8 cellular contexts compared by ENCODE assay signal in genomic region chr21:39373634-39374033, GRCh38. TPM values are rescaled to one million over a fixed set of nuclear protein-coding genes. Genes with fewer than 3 reads are reported as not detected.
A peak's percentile ranks its signal among the peaks of the same experiment; 100 is the strongest.
DNase-seq lines count a peak whose midpoint lies in the region; ATAC-seq and TF ChIP-seq lines count a peak whose summit lies in the region.

No MANE protein-coding gene starts in this region.

- POLR2A ChIA-PET in Caco-2 (lab: Charles Lee) = interaction anchor here (1.0 kb wide), 1 partner anchor 14 kb away, joined by 8 read pairs; no protein-coding TSS in a partner anchor
- POLR2A ChIA-PET in HCT116 (lab: Charles Lee) = interaction anchor here (0.8 to 0.9 kb wide), 2 partner anchors 14 to 24 kb away, joined by 3 read pairs; partner anchors contain the start of gene HMGN1
- POLR2A ChIA-PET in RWPE1 (lab: Yijun Ruan, JAX; ENCODE audit: low non-redundant PET) = no interaction called here

- H3K4me3 ChIP-seq in Caco-2 (ENCODE audit: low read depth, low read length) = no peak overlapping the region
- H3K4me3 ChIP-seq in HCT116 (replicated peaks in 1 of 2; ENCODE audit: low read depth in 1 of 2, low read length in 2 of 2) = no peak overlapping the region
- no peak overlapping the region for H3K4me3 ChIP-seq in Peyer's patch

- no peak overlapping the region for H3K9ac ChIP-seq in HCT116 (ENCODE audit: low read length)

- H3K27me3 ChIP-seq in Caco-2 (replicated peaks; ENCODE audit: control insufficient read depth, insufficient read depth, low read length) = no peaks in the 10 kb centered on the region
- no peaks in the 10 kb centered on the region for H3K27me3 ChIP-seq in HCT116 (ENCODE audit: insufficient read depth, low read length)
- H3K27me3 ChIP-seq in foreskin keratinocyte = no peaks in the 10 kb centered on the region
- H3K27me3 ChIP-seq in Peyer's patch = no peaks in the 10 kb centered on the region

- DNase-seq in Caco-2 (peak; percentile 56), HCT116 (ENCODE audit: low read depth, low spot score) (no peak), RWPE1 (ENCODE audit: low spot score) (peak; percentile 30), foreskin keratinocyte (peak in 1 of 2 donors; percentile 48), Peyer's patch (no peak), activated gamma-delta T cell treated with Interleukin-2 at 50 U/mL for 16 hours (no peak)
- no peak for DNase-seq in T-helper 2 cell treated with Interferon-gamma antibody and Interleukin-4, amounts not matched to agents 5 μg/mL and 100 μg/mL, for 36 hours (ENCODE audit: low spot score)

- no peak for TF ChIP-seq POLR2A in HCT116 (IDR thresholded peaks at IDR 0.05; ENCODE audit: borderline replicate concordance, extremely low read depth, insufficient read depth, insufficient read length)
- no peak for TF ChIP-seq POLR2A in Peyer's patch (IDR thresholded peaks at IDR 0.05)

- no TSS peak for BruUV-seq in Caco-2 (replicated peaks; lab: Mats Ljungman, UMichigan)
- no TSS peak for BruUV-seq in HCT116 (replicated peaks; lab: Mats Ljungman, UMichigan)

- H2AFZ ChIP-seq in HCT116 (ENCODE audit: low read depth, low read length, poor library complexity, severe bottlenecking) = peak overlapping the region; percentile 51

- H3K36me3 Mint-ChIP-seq in Caco-2 (ENCODE audit: insufficient read depth, unreplicated experiment) = no peaks in the 10 kb centered on the region
- no peaks in the 10 kb centered on the region for H3K36me3 Mint-ChIP-seq in T-helper 2 cell treated with Interferon-gamma antibody and Interleukin-4, amounts not matched to agents 5 μg/mL and 100 μg/mL, for 36 hours (ENCODE audit: low read depth)

- RAD21 ChIA-PET in HCT116 (lab: Charles Lee; ENCODE audit: low non-redundant PET in 1 of 2, low total read pairs in 2 of 2, uncharacterized antibody in 2 of 2, unreplicated experiment in 2 of 2) = no interaction called here

- CTCF ChIA-PET in Caco-2 (lab: Charles Lee) (interaction anchor here (0.6 to 2.2 kb wide), 9 partner anchors 11 to 72 kb away, joined by 3 to 44 read pairs (median 5); partner anchors contain the start of gene LCA5L), HCT116 (lab: Charles Lee) (interaction anchor here (0.8 to 1.0 kb wide), 3 partner anchors 11 to 14 kb away, joined by 3 read pairs; no protein-coding TSS in a partner anchor), RWPE1 (lab: Yijun Ruan, JAX) (interaction anchor here (0.6 to 1.2 kb wide), 6 partner anchors 14 to 1093 kb away, joined by 3 to 4 read pairs (median 3); no protein-coding TSS in a partner anchor)

- H3K4me1 ChIP-seq in Caco-2 (no peaks in the 10 kb centered on the region), HCT116 (ENCODE audit: control insufficient read depth in 1 of 2, insufficient read depth in 2 of 2, low read length in 2 of 2) (peaks cover 0 to 15% of the 10 kb centered on the region in 2 experiments; a peak in 2 of 4 replicates), foreskin keratinocyte (no peaks in the 10 kb centered on the region), Peyer's patch (no peaks in the 10 kb centered on the region)

- H3K9me3 ChIP-seq in Caco-2 (no peaks in the 10 kb centered on the region), HCT116 (ENCODE audit: control insufficient read depth in 1 of 2, insufficient read depth in 1 of 2, low read depth in 1 of 2, low read length in 2 of 2) (no peaks in the 10 kb centered on the region), Peyer's patch (no peaks in the 10 kb centered on the region)

- H3K79me2 ChIP-seq in HCT116 (ENCODE audit: insufficient read depth, low read length) = no peaks in the 10 kb centered on the region

- intact Hi-C loops in Caco-2 (cut with micrococcal nuclease; ENCODE audit: unreplicated experiment) = loop anchor here (1.0 to 2.0 kb wide), 2 partner anchors 15 to 67 kb away; no protein-coding TSS in a partner anchor
- intact Hi-C loops in HCT116 (cut with micrococcal nuclease) = no loop called here

- no peaks in the 10 kb centered on the region for H3K36me3 ChIP-seq in Caco-2 (ENCODE audit: control insufficient read depth, insufficient read depth, low read length)
- no peaks in the 10 kb centered on the region for H3K36me3 ChIP-seq in HCT116 (ENCODE audit: control insufficient read depth in 1 of 2, insufficient read depth in 2 of 2, low read length in 2 of 2)
- no peaks in the 10 kb centered on the region for H3K36me3 ChIP-seq in Peyer's patch

- TF ChIP-seq CTCF in Caco-2 (IDR thresholded peaks at IDR 0.05; ENCODE audit: insufficient read depth in 1 of 2, low read depth in 1 of 2, low read length in 1 of 2, severe bottlenecking in 1 of 2, unreplicated experiment in 1 of 2) = peak in 1 of 2 experiments; percentile 66
- peak; percentile 2 to 29 (median 22); a peak in 2 of 6 replicates for TF ChIP-seq CTCF in HCT116 (IDR thresholded peaks at IDR 0.05 in 2 of 3, conservative IDR thresholded peaks at IDR 0.05 in 1 of 3; ENCODE audit: borderline replicate concordance in 1 of 3, insufficient read depth in 1 of 3, low read depth in 2 of 3, low read length in 2 of 3)
- TF ChIP-seq CTCF in RWPE1 (conservative IDR thresholded peaks at IDR 0.05; ENCODE audit: low read depth) = peak; percentile 35
- peak; percentile 72 for TF ChIP-seq CTCF in foreskin keratinocyte (conservative IDR thresholded peaks at IDR 0.05)
- peak in 3 of 6 experiments; percentile 57 to 69 (median 60) for TF ChIP-seq CTCF in Peyer's patch (IDR thresholded peaks at IDR 0.05)

- H3K4me1 Mint-ChIP-seq in Caco-2 (ENCODE audit: low read depth, unreplicated experiment) = peaks cover 6% of the 10 kb centered on the region
- H3K4me1 Mint-ChIP-seq in T-helper 2 cell treated with Interferon-gamma antibody and Interleukin-4, amounts not matched to agents 5 μg/mL and 100 μg/mL, for 36 hours (ENCODE audit: low read depth) = peaks cover 3% of the 10 kb centered on the region

- H3K9me3 Mint-ChIP-seq in Caco-2 (ENCODE audit: unreplicated experiment) = no peaks in the 10 kb centered on the region
- H3K9me3 Mint-ChIP-seq in T-helper 2 cell treated with Interferon-gamma antibody and Interleukin-4, amounts not matched to agents 5 μg/mL and 100 μg/mL, for 36 hours = no peaks in the 10 kb centered on the region

- H3K4me3 Mint-ChIP-seq in Caco-2 (ENCODE audit: unreplicated experiment) = peak overlapping the region; percentile 38
- H3K4me3 Mint-ChIP-seq in T-helper 2 cell treated with Interferon-gamma antibody and Interleukin-4, amounts not matched to agents 5 μg/mL and 100 μg/mL, for 36 hours = no peak overlapping the region

- H3K9me2 ChIP-seq in HCT116 (ENCODE audit: insufficient read depth) = no peaks in the 10 kb centered on the region

- H3K27ac Mint-ChIP-seq in Caco-2 (ENCODE audit: unreplicated experiment) = no peak overlapping the region
- no peak overlapping the region for H3K27ac Mint-ChIP-seq in T-helper 2 cell treated with Interferon-gamma antibody and Interleukin-4, amounts not matched to agents 5 μg/mL and 100 μg/mL, for 36 hours

- ATAC-seq in HCT116 (peak; percentile 80), foreskin keratinocyte (peak; percentile 79), HG02642 (IDR thresholded peaks at IDR 0.05; ENCODE audit: poor library complexity, unreplicated experiment) (no peak)

- no peak overlapping the region for H3K27ac ChIP-seq in HCT116 (ENCODE audit: low read depth, low read length)
- H3K27ac ChIP-seq in RWPE1 = no peak overlapping the region
- no peak overlapping the region for H3K27ac ChIP-seq in foreskin keratinocyte
- no peak overlapping the region for H3K27ac ChIP-seq in Peyer's patch

- H3K27me3 Mint-ChIP-seq in Caco-2 (ENCODE audit: insufficient read depth, unreplicated experiment) = no peaks in the 10 kb centered on the region
- peaks cover 9% of the 10 kb centered on the region for H3K27me3 Mint-ChIP-seq in T-helper 2 cell treated with Interferon-gamma antibody and Interleukin-4, amounts not matched to agents 5 μg/mL and 100 μg/mL, for 36 hours (ENCODE audit: low read depth)

- H3K4me2 ChIP-seq in HCT116 (ENCODE audit: low read length) = no peak overlapping the region

- H4K20me1 ChIP-seq in HCT116 (ENCODE audit: insufficient read depth) = no peaks in the 10 kb centered on the region

- no peak; the same call in 1 of the 2 replicates for TF ChIP-seq RAD21 in HCT116 (IDR thresholded peaks at IDR 0.05; ENCODE audit: low read depth)

TF ChIP-seq in HCT116, 20 proteins besides CTCF, POLR2A, EP300 and RAD21 (continues in another document):
- no peak for TF ChIP-seq SIN3A (IDR thresholded peaks at IDR 0.05; ENCODE audit: low read depth)
- no peak for TF ChIP-seq ELF1 (IDR thresholded peaks at IDR 0.05; ENCODE audit: borderline replicate concordance, low read depth)
- TF ChIP-seq ZBTB33 (IDR thresholded peaks at IDR 0.05; ENCODE audit: extremely low read depth, insufficient replicate concordance, low read length) = no peak
- no peak for TF ChIP-seq POLR2AphosphoS5 (IDR thresholded peaks at IDR 0.05; ENCODE audit: low read depth, low read length)
- no peak for TF ChIP-seq MAX (IDR thresholded peaks at IDR 0.05)
- TF ChIP-seq SP1 (IDR thresholded peaks at IDR 0.05; ENCODE audit: low read depth) = no peak
- no peak for TF ChIP-seq ATF3 (IDR thresholded peaks at IDR 0.05)
- no peak for TF ChIP-seq ZFX (IDR thresholded peaks at IDR 0.05)
- TF ChIP-seq ZNF274 (IDR thresholded peaks at IDR 0.05; ENCODE audit: low read depth, low read length) = no peak

RNA-seq across cellular contexts. Expression of gene HMGN1, which starts 24.7 kb away (rescaled TPM):
- 386 and 391 TPM in 2 replicates for total RNA-seq in Caco-2 (2022)
- total RNA-seq in HCT116 (2021; ENCODE audit: unreplicated experiment) = 399 TPM
- 194 and 209 TPM in 2 replicates for polyA plus RNA-seq in HCT116 (2012)
- 358 and 397 TPM in 2 replicates for total RNA-seq in foreskin keratinocyte
- 341 and 410 TPM in 2 replicates for polyA plus RNA-seq in foreskin keratinocyte
- 10 to 100 TPM; 74.2 to 97.7 (median 90.2) TPM for total RNA-seq in Peyer's patch

Comparison
In these comparisons a context has a peak if more than half of its experiments do, and no peak if none do; other contexts are left out.
1. DNase-seq: peak in Caco-2 (2 of 2) and RWPE1 (single experiment); none in HCT116 (single experiment), Peyer's patch (0 of 3), activated gamma-delta T cell treated with Interleukin-2 at 50 U/mL for 16 hours (single experiment) and T-helper 2 cell treated with Interferon-gamma antibody and Interleukin-4, amounts not matched to agents 5 μg/mL and 100 μg/mL, for 36 hours (single experiment).